In genomic region chr4:14167876-14168510, GRCh38 we compare ENCODE assay signal across 21 cellular contexts.
DNase-seq lines count a peak whose midpoint lies in the region; ATAC-seq, FAIRE-seq and TF ChIP-seq lines count a peak whose summit lies in the region.
"Had no signal": no experiment of that assay in that cellular context is flagged by ENCODE, and none has a peak within 500 bp of the region (broad histone marks: within the 10 kb centered on the region; RNA-seq: fewer than 3 reads in every experiment).

No MANE protein-coding gene starts in this region.

- H2AFZ ChIP-seq in endothelial cell of umbilical vein (ENCODE audit: low read depth, low read length) (no peak overlapping the region), osteoblast (ENCODE audit: low read length) (no peak overlapping the region)
- H2AFZ ChIP-seq: GM23338 had no signal

- H3K27ac ChIP-seq in endothelial cell of umbilical vein (ENCODE audit: insufficient read depth, low read depth, low read length) (no peak overlapping the region), osteoblast (ENCODE audit: low read depth, low read length) (peak overlapping the region; percentile 83)

- H3K9me3 Mint-ChIP-seq in activated T-cell treated with anti-CD3 and anti-CD28 coated beads, Interleukin-2, amount 50 U/mL, for 72 hours, result peaks cover 0 to 5% of the 10 kb centered on the region in 2 donors
- H3K9me3 Mint-ChIP-seq: GM23338 had no signal

- ATAC-seq in activated T-cell treated with anti-CD3 and anti-CD28 coated beads, Interleukin-2, amount 50 U/mL, for 72 hours (replicated peaks in 1 of 2), result no peak
- ATAC-seq in GM18520 (IDR thresholded peaks at IDR 0.05; ENCODE audit: unreplicated experiment), result no peak
- ATAC-seq: GM23338; natural killer cell treated with Interleukin-12 subunit alpha and Interleukin-12 subunit beta and Interleukin-15 and Interleukin-18, amount 100 ng/mL, for 72 hours had no signal

- BruUV-seq in endothelial cell of umbilical vein (replicated peaks; lab: Mats Ljungman, UMichigan), result no TSS peak

- no peaks in the 10 kb centered on the region for H3K27me3 ChIP-seq in endothelial cell of umbilical vein (ENCODE audit: control insufficient read depth in 2 of 2, insufficient read depth in 2 of 2, low read length in 2 of 2)
- H3K27me3 ChIP-seq in osteoblast (ENCODE audit: insufficient read depth, low read length), result no peaks in the 10 kb centered on the region
- H3K27me3 ChIP-seq: spleen had no signal

- no peaks in the 10 kb centered on the region for H3K27me3 Mint-ChIP-seq in activated T-cell treated with anti-CD3 and anti-CD28 coated beads, Interleukin-2, amount 50 U/mL, for 72 hours (ENCODE audit: low read depth)
- H3K27me3 Mint-ChIP-seq: natural killer cell treated with Interleukin-12 subunit alpha and Interleukin-12 subunit beta and Interleukin-15 and Interleukin-18, amount 100 ng/mL, for 72 hours had no signal

- POLR2A ChIA-PET in endothelial cell of umbilical vein (lab: Charles Lee), result no interaction called here

- H3K4me3 Mint-ChIP-seq in activated T-cell treated with anti-CD3 and anti-CD28 coated beads, Interleukin-2, amount 50 U/mL, for 72 hours, result no peak overlapping the region
- H3K4me3 Mint-ChIP-seq: GM23338; natural killer cell treated with Interleukin-12 subunit alpha and Interleukin-12 subunit beta and Interleukin-15 and Interleukin-18, amount 100 ng/mL, for 72 hours had no signal

- no peak for TF ChIP-seq CTCF in endothelial cell of umbilical vein (IDR thresholded peaks at IDR 0.05; ENCODE audit: extremely low read depth in 1 of 2, insufficient read depth in 1 of 2, low read depth in 1 of 2, low read length in 2 of 2)
- no peak for TF ChIP-seq CTCF in osteoblast (IDR thresholded peaks at IDR 0.05; ENCODE audit: extremely low read depth, low read depth, low read length)
- no peak for TF ChIP-seq CTCF in D721Med (IDR thresholded peaks at IDR 0.05; ENCODE audit: insufficient read depth, missing control alignments)

- H3K4me1 ChIP-seq in endothelial cell of umbilical vein (ENCODE audit: control insufficient read depth, extremely low read depth, insufficient read depth, low read length) (peaks cover 19% of the 10 kb centered on the region), osteoblast (ENCODE audit: insufficient read depth, low read length) (peaks cover 27% of the 10 kb centered on the region)

- H4K20me1 ChIP-seq in endothelial cell of umbilical vein (replicated peaks; ENCODE audit: control insufficient read depth, extremely low read depth, insufficient read depth, low read length) (no peaks in the 10 kb centered on the region), osteoblast (ENCODE audit: insufficient read depth, low read length) (no peaks in the 10 kb centered on the region)

- H3K79me2 ChIP-seq in endothelial cell of umbilical vein (ENCODE audit: control insufficient read depth, insufficient read depth, low read length) (no peaks in the 10 kb centered on the region), osteoblast (ENCODE audit: insufficient read depth, low read length) (no peaks in the 10 kb centered on the region)

- no peaks in the 10 kb centered on the region for H3K36me3 Mint-ChIP-seq in activated T-cell treated with anti-CD3 and anti-CD28 coated beads, Interleukin-2, amount 50 U/mL, for 72 hours (ENCODE audit: insufficient read depth in 2 of 2)
- H3K36me3 Mint-ChIP-seq: natural killer cell treated with Interleukin-12 subunit alpha and Interleukin-12 subunit beta and Interleukin-15 and Interleukin-18, amount 100 ng/mL, for 72 hours had no signal

- no peaks in the 10 kb centered on the region for H3K9me1 ChIP-seq in endothelial cell of umbilical vein (replicated peaks; ENCODE audit: control insufficient read depth, extremely low read depth, insufficient read depth, low read length)

- H3K27ac Mint-ChIP-seq in activated T-cell treated with anti-CD3 and anti-CD28 coated beads, Interleukin-2, amount 50 U/mL, for 72 hours, result no peak overlapping the region
- H3K27ac Mint-ChIP-seq: GM23338; natural killer cell treated with Interleukin-12 subunit alpha and Interleukin-12 subunit beta and Interleukin-15 and Interleukin-18, amount 100 ng/mL, for 72 hours had no signal

- H3K4me2 ChIP-seq in endothelial cell of umbilical vein (ENCODE audit: insufficient read depth, low read length), result peak overlapping the region; percentile 6
- H3K4me2 ChIP-seq in osteoblast (ENCODE audit: insufficient read depth, low read length), result peak overlapping the region; percentile 18
- H3K4me2 ChIP-seq: GM23338 had no signal

- H3K4me1 Mint-ChIP-seq in activated T-cell treated with anti-CD3 and anti-CD28 coated beads, Interleukin-2, amount 50 U/mL, for 72 hours (ENCODE audit: low read depth), result no peaks in the 10 kb centered on the region

- CTCF ChIA-PET in endothelial cell of umbilical vein (lab: Charles Lee), result interaction anchor here (0.8 to 1.5 kb wide), 3 partner anchors 26 to 34 kb away, joined by 3 to 4 read pairs (median 4); no protein-coding TSS in a partner anchor

- H3K9me3 ChIP-seq in endothelial cell of umbilical vein (replicated peaks; ENCODE audit: control insufficient read depth, insufficient read depth, low read length) (no peaks in the 10 kb centered on the region), osteoblast (ENCODE audit: low read depth, low read length) (no peaks in the 10 kb centered on the region)
- H3K9me3 ChIP-seq: spleen had no signal

- no peak for FAIRE-seq in endothelial cell of umbilical vein (lab: Jason Lieb, UNC)
- no peak for FAIRE-seq in D721Med (lab: Jason Lieb, UNC)
- FAIRE-seq in GM12892 (lab: Jason Lieb, UNC), result no peak
- FAIRE-seq: TTC549 had no signal

- H3K9ac ChIP-seq in endothelial cell of umbilical vein (replicated peaks; ENCODE audit: extremely low read depth, insufficient read depth, low read length), result no peak overlapping the region

- TF ChIP-seq POLR2A in endothelial cell of umbilical vein (IDR thresholded peaks at IDR 0.05; ENCODE audit: low read depth, low read length), result no peak
- no peak for TF ChIP-seq POLR2A in GM12892 (IDR thresholded peaks at IDR 0.05; ENCODE audit: low read depth, low read length)

- H3K36me3 ChIP-seq in endothelial cell of umbilical vein (ENCODE audit: control insufficient read depth in 2 of 2, extremely low read depth in 1 of 2, insufficient read depth in 2 of 2, low read length in 2 of 2) (no peaks in the 10 kb centered on the region), osteoblast (ENCODE audit: insufficient read depth, low read length) (no peaks in the 10 kb centered on the region)
- H3K36me3 ChIP-seq: spleen had no signal

- H3K4me3 ChIP-seq in endothelial cell of umbilical vein (replicated peaks in 1 of 3; ENCODE audit: insufficient read depth in 1 of 3, low read depth in 1 of 3, low read length in 3 of 3) (no peak overlapping the region), osteoblast (ENCODE audit: insufficient read depth, low read length) (no peak overlapping the region)
- H3K4me3 ChIP-seq: GM23338 had no signal

- dilution Hi-C loops in endothelial cell of umbilical vein (cut with MboI; ENCODE audit: extremely low pct_ligation_motif_present, low sequenced_read_pairs), result no loop called here

- peak; percentile 12 for DNase-seq in HPDE6-E6E7 (ENCODE audit: extremely low spot score)
- peak; percentile 26 for DNase-seq in RPMI7951 (ENCODE audit: low read depth)
- DNase-seq in endothelial cell of umbilical vein (ENCODE audit: low read depth, low spot score), result no peak
- DNase-seq in osteoblast (ENCODE audit: insufficient read length, low spot score, missing footprints), result no peak
- DNase-seq in activated T-cell treated with anti-CD3 and anti-CD28 coated beads, Interleukin-2, amount 50 U/mL, for 72 hours, result no peak
- DNase-seq in D721Med (ENCODE audit: insufficient read length, low spot score), result no peak
- DNase-seq in GM12892 (ENCODE audit: insufficient read length), result no peak
- DNase-seq: activated CD4-positive, alpha-beta T cell treated with anti-CD3 and anti-CD28 coated beads for 48 hours; activated gamma-delta T cell; AML-193; amniotic stem cell; effector memory CD4-positive, alpha-beta T cell; hippocampal formation; NCI-H1105; NCI-H526 treated with DMSO at 0.1 percent for 48 hours; spleen; stimulated activated CD4-positive, alpha-beta T cell treated with anti-CD3 and anti-CD28 coated beads, Interleukin-4, amount 100 ng/mL, for 4 hours had no signal

- intact Hi-C loops in endothelial cell of umbilical vein (cut with micrococcal nuclease), result loop anchor here (2.0 to 10.0 kb wide), 2 partner anchors 17 to 837 kb away; partner anchors contain the start of gene CPEB2

TF ChIP-seq in endothelial cell of umbilical vein, 7 proteins besides CTCF, POLR2A, EP300 and RAD21:
- TF ChIP-seq MYC (IDR thresholded peaks at IDR 0.05; ENCODE audit: low read depth, low read length) (no peak), FOS (IDR thresholded peaks at IDR 0.05; ENCODE audit: borderline replicate concordance, insufficient read depth, low read length) (no peak), EZH2 (IDR thresholded peaks at IDR 0.05; ENCODE audit: borderline replicate concordance, low read depth, low read length, severe bottlenecking) (no peak), POLR2AphosphoS5 (IDR thresholded peaks at IDR 0.05; ENCODE audit: insufficient read depth, low read depth, low read length) (no peak), MAX (IDR thresholded peaks at IDR 0.05; ENCODE audit: insufficient read depth, insufficient read length) (no peak), JUN (IDR thresholded peaks at IDR 0.05; ENCODE audit: borderline replicate concordance, insufficient read depth, insufficient read length, low read depth) (no peak), GATA2 (IDR thresholded peaks at IDR 0.05; ENCODE audit: insufficient read depth, insufficient read length, low read depth, low read length) (no peak)
TF ChIP-seq in endothelial cell of umbilical vein: peak in this region for 0.

Comparison
In these comparisons a context has a peak if more than half of its experiments do, and no peak if none do; other contexts are left out.
1. DNase-seq: peak in HPDE6-E6E7 (single experiment) and RPMI7951 (single experiment); none in endothelial cell of umbilical vein (single experiment), osteoblast (single experiment), activated T-cell treated with anti-CD3 and anti-CD28 coated beads, Interleukin-2, amount 50 U/mL, for 72 hours (0 of 2), D721Med (single experiment) and GM12892 (single experiment).